Comparison of ENCODE assay signal across 8 cellular contexts in genomic region chr3:37997791-37998370, GRCh38. TPM values are rescaled to one million over a fixed set of nuclear protein-coding genes. Genes with fewer than 3 reads are reported as not detected.
A peak's percentile ranks its signal among the peaks of the same experiment; 100 is the strongest.
DNase-seq lines count a peak whose midpoint lies in the region; ATAC-seq and TF ChIP-seq lines count a peak whose summit lies in the region.

No MANE protein-coding gene starts in this region.

- 76 to 88% methylated on average over 6 of the region's 6 CpGs for WGBS in sigmoid colon, 2 donors

- peaks cover 58% of the 10 kb centered on the region for H3K4me1 Mint-ChIP-seq in activated CD8-positive, alpha-beta T cell treated with anti-CD3 and anti-CD28 coated beads, Interleukin-2, amount 10 ng/mL, durations not matched to agents 7 days and 5 days (ENCODE audit: low read depth)

- peaks cover 42% of the 10 kb centered on the region for H3K36me3 ChIP-seq in DOHH2 (ENCODE audit: control insufficient read depth, low read length)
- no peaks in the 10 kb centered on the region for H3K36me3 ChIP-seq in left ventricle myocardium inferior
- H3K36me3 ChIP-seq in sigmoid colon, result peaks cover 0 to 13% (median 0%) of the 10 kb centered on the region in 4 donors

- TF ChIP-seq CTCF in DOHH2 (IDR thresholded peaks at IDR 0.05; ENCODE audit: low read depth, low read length, poor library complexity, severe bottlenecking) (no peak), left ventricle myocardium inferior (IDR thresholded peaks at IDR 0.05; ENCODE audit: borderline replicate concordance) (no peak), sigmoid colon (IDR thresholded peaks at IDR 0.05) (no peak)

- H3K4me2 ChIP-seq in DOHH2 (ENCODE audit: low read length), result peak overlapping the region; percentile 61

- H3K4me3 ChIP-seq in DOHH2 (ENCODE audit: low read length) (no peak overlapping the region), left ventricle myocardium inferior (peak overlapping the region; percentile 69), sigmoid colon (no peak overlapping the region)

- intact Hi-C loops in left ventricle myocardium inferior (cut with micrococcal nuclease), result no loop called here
- intact Hi-C loops in sigmoid colon (cut with DNase I), result no loop called here

- peak overlapping the region; percentile 95 for H3K27ac Mint-ChIP-seq in activated CD8-positive, alpha-beta T cell treated with anti-CD3 and anti-CD28 coated beads, Interleukin-2, amount 10 ng/mL, durations not matched to agents 7 days and 5 days

- peaks cover 11% of the 10 kb centered on the region for H3K79me2 ChIP-seq in DOHH2 (ENCODE audit: control insufficient read depth, low read length)

- H3K36me3 Mint-ChIP-seq in activated CD8-positive, alpha-beta T cell treated with anti-CD3 and anti-CD28 coated beads, Interleukin-2, amount 10 ng/mL, durations not matched to agents 7 days and 5 days (ENCODE audit: low read depth), result peaks cover 38% of the 10 kb centered on the region

- H3K4me1 ChIP-seq in DOHH2 (ENCODE audit: control insufficient read depth, low read length), result peaks cover 33% of the 10 kb centered on the region
- H3K4me1 ChIP-seq in left ventricle myocardium inferior, result peaks cover 44% of the 10 kb centered on the region
- peaks cover 0 to 41% (median 28%) of the 10 kb centered on the region in 4 donors for H3K4me1 ChIP-seq in sigmoid colon

- TF ChIP-seq POLR2A in sigmoid colon (IDR thresholded peaks at IDR 0.05), result no peak

- no peaks in the 10 kb centered on the region for H3K9me3 ChIP-seq in DOHH2 (ENCODE audit: control insufficient read depth, insufficient read depth, low read length)
- no peaks in the 10 kb centered on the region for H3K9me3 ChIP-seq in left ventricle myocardium inferior (replicated peaks)
- no peaks in the 10 kb centered on the region for H3K9me3 ChIP-seq in sigmoid colon

- ATAC-seq in activated CD8-positive, alpha-beta T cell treated with anti-CD3 and anti-CD28 coated beads, Interleukin-2, amount 10 ng/mL, durations not matched to agents 7 days and 5 days, result no peak
- ATAC-seq in esophagus mucosa, result no peak

- CTCF ChIA-PET in activated CD8-positive, alpha-beta T cell treated with anti-CD3 and anti-CD28 coated beads, Interleukin-2, amount 10 ng/mL, durations not matched to agents 7 days and 5 days (lab: Charles Lee), result interaction anchor here (0.8 to 1.5 kb wide), 10 partner anchors 7 to 349 kb away, joined by 3 to 9 read pairs (median 4); partner anchors contain the start of gene XYLB

- H3K9me2 ChIP-seq in DOHH2 (replicated peaks; ENCODE audit: control insufficient read depth, low read length), result no peaks in the 10 kb centered on the region

- H3K27me3 Mint-ChIP-seq in activated CD8-positive, alpha-beta T cell treated with anti-CD3 and anti-CD28 coated beads, Interleukin-2, amount 10 ng/mL, durations not matched to agents 7 days and 5 days (ENCODE audit: low read depth), result no peaks in the 10 kb centered on the region

- TF ChIP-seq EP300 in sigmoid colon (IDR thresholded peaks at IDR 0.05), result no peak

- H3K27me3 ChIP-seq in DOHH2 (ENCODE audit: control insufficient read depth, low read length) (no peaks in the 10 kb centered on the region), left ventricle myocardium inferior (ENCODE audit: low read depth) (no peaks in the 10 kb centered on the region), sigmoid colon (no peaks in the 10 kb centered on the region)

- no peaks in the 10 kb centered on the region; the same call in 1 of the 2 replicates for H3F3A ChIP-seq in DOHH2 (ENCODE audit: control insufficient read depth, insufficient read depth)

- no peak overlapping the region for H3K4me3 Mint-ChIP-seq in activated CD8-positive, alpha-beta T cell treated with anti-CD3 and anti-CD28 coated beads, Interleukin-2, amount 10 ng/mL, durations not matched to agents 7 days and 5 days

- H3K27ac ChIP-seq in DOHH2 (ENCODE audit: low read depth, low read length), result no peak overlapping the region
- H3K27ac ChIP-seq in left ventricle myocardium inferior (replicated peaks), result peak overlapping the region; percentile 93
- H3K27ac ChIP-seq in sigmoid colon, result peak overlapping the region; percentile 84 to 93 (median 90)

- DNase-seq in activated CD8-positive, alpha-beta T cell treated with anti-CD3 and anti-CD28 coated beads, Interleukin-2, amount 10 ng/mL, durations not matched to agents 7 days and 5 days, result no peak
- no peak for DNase-seq in left ventricle myocardium inferior
- peak; percentile 76 for DNase-seq in sigmoid colon
- no peak for DNase-seq in NCI-H1436 (lab: John Stamatoyannopoulos, UW)
- DNase-seq in SHP77 (lab: John Stamatoyannopoulos, UW), result no peak
- no peak for DNase-seq in stimulated activated CD4-positive, alpha-beta T cell treated with anti-CD3 and anti-CD28 coated beads, Interleukin-4, amount 100 ng/mL, for 1 hour

- no peaks in the 10 kb centered on the region for H4K20me1 ChIP-seq in DOHH2 (ENCODE audit: control insufficient read depth, insufficient read depth, low read depth, low read length)

- H3K9me3 Mint-ChIP-seq in activated CD8-positive, alpha-beta T cell treated with anti-CD3 and anti-CD28 coated beads, Interleukin-2, amount 10 ng/mL, durations not matched to agents 7 days and 5 days (ENCODE audit: insufficient read depth), result no peaks in the 10 kb centered on the region

- POLR2A ChIA-PET in activated CD8-positive, alpha-beta T cell treated with anti-CD3 and anti-CD28 coated beads, Interleukin-2, amount 10 ng/mL, durations not matched to agents 7 days and 5 days (lab: Charles Lee), result no interaction called here

RNA-seq across cellular contexts. Expression of gene VILL, which starts 7.3 kb away (rescaled TPM):
- total RNA-seq in activated CD8-positive, alpha-beta T cell treated with anti-CD3 and anti-CD28 coated beads, Interleukin-2, amount 10 ng/mL, durations not matched to agents 7 days and 5 days, result 10 to 100 TPM; 14.6 to 15.1 TPM
- total RNA-seq in left ventricle myocardium inferior, result 3.6 TPM
- total RNA-seq in sigmoid colon, result 1 to 10 TPM; 5.3 to 8.3 (median 6.6) TPM
- polyA plus RNA-seq in sigmoid colon, result 100 to 1,000 TPM in 1 of 3 donors, 10 to 100 TPM in 2; 81.7 to 175 (median 97.0) TPM
- 6.1 TPM for total RNA-seq in esophagus mucosa

RNA-seq across cellular contexts. Expression of gene PLCD1, which starts 31.6 kb away (rescaled TPM):
- 10 to 100 TPM in 1 of 2 experiments, 1 to 10 TPM in 1; 9.7 to 10.1 TPM for total RNA-seq in activated CD8-positive, alpha-beta T cell treated with anti-CD3 and anti-CD28 coated beads, Interleukin-2, amount 10 ng/mL, durations not matched to agents 7 days and 5 days
- total RNA-seq in left ventricle myocardium inferior (10.3 TPM), sigmoid colon (10 to 100 TPM; 10.3 to 22.7 (median 14.2) TPM), esophagus mucosa (72.5 TPM)
- 100 to 1,000 TPM in 1 of 3 donors, 10 to 100 TPM in 2; 29.0 to 139 (median 85.9) TPM for polyA plus RNA-seq in sigmoid colon

RNA-seq across cellular contexts. Expression of gene DLEC1, which starts 41.1 kb away (rescaled TPM):
- total RNA-seq in activated CD8-positive, alpha-beta T cell treated with anti-CD3 and anti-CD28 coated beads, Interleukin-2, amount 10 ng/mL, durations not matched to agents 7 days and 5 days, result under 1 TPM; 0.26 to 0.60 TPM
- 0.08 TPM for total RNA-seq in left ventricle myocardium inferior
- total RNA-seq in sigmoid colon, result under 1 TPM; 0.16 to 0.41 (median 0.32) TPM
- under 1 TPM; 0.42 to 0.60 (median 0.46) TPM for polyA plus RNA-seq in sigmoid colon
- total RNA-seq in esophagus mucosa, result 0.08 TPM
